In genomic region chr22:23240639-23241389, GRCh38 we compare ENCODE assay signal across 8 cellular contexts.
DNase-seq lines count a peak whose midpoint lies in the region; ATAC-seq and TF ChIP-seq lines count a peak whose summit lies in the region.

No MANE protein-coding gene starts in this region.

- DNase-seq in DMS53 (lab: John Stamatoyannopoulos, UW) (peak; percentile 14), DMS53 treated with DMSO at 0.1 percent for 48 hours (lab: John Stamatoyannopoulos, UW; ENCODE audit: unreplicated experiment) (no peak), SK-MEL-5 (ENCODE audit: low read depth, low spot score) (peak; percentile 32), endodermal cell (peak; percentile 81), smooth muscle cell (lab: John Stamatoyannopoulos, UW; ENCODE audit: unreplicated experiment) (no peak), COLO829 (ENCODE audit: low spot score) (no peak)

- H3K27me3 ChIP-seq in endodermal cell (ENCODE audit: control insufficient read depth, insufficient read depth, low read length, poor library complexity, severe bottlenecking) (no peaks in the 10 kb centered on the region), smooth muscle cell (ENCODE audit: low read depth) (no peaks in the 10 kb centered on the region)

- H4K20me1 ChIP-seq in smooth muscle cell (ENCODE audit: low read depth): peaks cover 93% of the 10 kb centered on the region

- H3K27me3 Mint-ChIP-seq in endodermal cell (ENCODE audit: insufficient read depth): no peaks in the 10 kb centered on the region

- ATAC-seq in HG03139 (IDR thresholded peaks at IDR 0.05; ENCODE audit: unreplicated experiment): no peak
- ATAC-seq in GM19328 (IDR thresholded peaks at IDR 0.05; ENCODE audit: unreplicated experiment): no peak

- peaks cover 11% of the 10 kb centered on the region for H3F3A ChIP-seq in smooth muscle cell (ENCODE audit: low read depth)

- peak overlapping the region; percentile 52 for H3K4me3 ChIP-seq in endodermal cell (ENCODE audit: low read length)
- no peak overlapping the region for H3K4me3 ChIP-seq in smooth muscle cell

- H3K9me3 ChIP-seq in endodermal cell (ENCODE audit: control insufficient read depth, low read length) (peaks cover 7% of the 10 kb centered on the region), smooth muscle cell (replicated peaks; ENCODE audit: low read depth) (no peaks in the 10 kb centered on the region)

- peak overlapping the region; percentile 44 for H3K4me3 Mint-ChIP-seq in endodermal cell

- WGBS in endodermal cell (ENCODE audit: insufficient coverage in 1 of 2, insufficient read length in 1 of 2), 2 experiments: 77 to 89% methylated on average over 6 to 12 of the region's 13 CpGs
- 74% methylated on average over 13 of the region's 13 CpGs for WGBS in smooth muscle cell (ENCODE audit: low lambda C conversion rate)

- H3K4me2 ChIP-seq in smooth muscle cell: no peak overlapping the region

- peaks cover 22% of the 10 kb centered on the region for H3K79me2 ChIP-seq in smooth muscle cell (ENCODE audit: low read depth)

- peaks cover 16% of the 10 kb centered on the region for H3K36me3 ChIP-seq in endodermal cell (ENCODE audit: control insufficient read depth, insufficient read depth, low read length)
- H3K36me3 ChIP-seq in smooth muscle cell (ENCODE audit: low read depth): no peaks in the 10 kb centered on the region

- TF ChIP-seq CTCF in endodermal cell (conservative IDR thresholded peaks at IDR 0.05) (peak; percentile 71), smooth muscle cell (IDR thresholded peaks at IDR 0.05; ENCODE audit: borderline replicate concordance, insufficient read depth, poor library complexity, severe bottlenecking) (peak; percentile 12)

- in situ Hi-C loops in SK-MEL-5 (cut with HindIII; ENCODE audit: low pct_unique_long_range_greater_than_20kb, low sequenced_read_pairs): no loop called here

- H3K36me3 Mint-ChIP-seq in endodermal cell (ENCODE audit: low read depth): peaks cover 12% of the 10 kb centered on the region

- H2AFZ ChIP-seq in smooth muscle cell (ENCODE audit: low read depth): no peak overlapping the region

- peaks cover 77% of the 10 kb centered on the region for H3K4me1 Mint-ChIP-seq in endodermal cell

- H3K27ac ChIP-seq in endodermal cell (ENCODE audit: low read depth, low read length): peak overlapping the region; percentile 100
- no peak overlapping the region for H3K27ac ChIP-seq in smooth muscle cell (ENCODE audit: low read depth)

- H3K4me1 ChIP-seq in endodermal cell (ENCODE audit: control insufficient read depth, insufficient read depth, low read length) (peaks cover 56% of the 10 kb centered on the region), smooth muscle cell (ENCODE audit: low read depth) (peaks cover 49% of the 10 kb centered on the region)

- peaks cover 3% of the 10 kb centered on the region for H3K9me3 Mint-ChIP-seq in endodermal cell

- H3K27ac Mint-ChIP-seq in endodermal cell: peak overlapping the region; percentile 12

- H3K9ac ChIP-seq in endodermal cell (ENCODE audit: extremely low read depth, low read length, poor library complexity, severe bottlenecking) (peak overlapping the region; percentile 54), smooth muscle cell (ENCODE audit: low read depth) (no peak overlapping the region)

Comparison
In these comparisons a context has a peak if more than half of its experiments do, and no peak if none do; other contexts are left out.
1. DNase-seq: peak in DMS53 (single experiment), SK-MEL-5 (single experiment) and endodermal cell (single experiment); none in DMS53 treated with DMSO at 0.1 percent for 48 hours (single experiment), smooth muscle cell (single experiment) and COLO829 (single experiment).